ENCODE assay signal across 13 cellular contexts in the genomic region with DNA sequence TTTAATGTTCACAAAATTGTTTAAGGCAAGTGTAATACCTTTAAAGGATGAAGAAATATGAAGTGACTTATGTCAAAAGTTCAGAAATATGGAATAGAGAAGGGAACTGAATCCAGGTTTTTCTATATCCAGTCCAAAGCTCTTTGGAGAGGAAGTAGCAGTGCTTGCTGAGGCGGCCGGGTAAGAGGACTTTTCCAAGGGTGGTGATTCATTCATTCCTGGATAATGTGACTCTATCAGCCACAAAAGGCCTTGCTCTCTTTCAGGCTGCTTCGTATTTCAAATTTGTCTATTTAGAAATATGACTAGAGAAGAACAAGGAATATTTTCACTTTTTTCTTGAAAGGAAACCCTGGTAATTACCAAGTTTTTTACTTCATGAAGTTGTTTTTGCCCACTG.
DNase-seq lines count a peak whose midpoint lies in the region; ATAC-seq and TF ChIP-seq lines count a peak whose summit lies in the region.
"Had no signal": no experiment of that assay in that cellular context is flagged by ENCODE, and none has a peak within 500 bp of the region (broad histone marks: within the 10 kb centered on the region; RNA-seq: fewer than 3 reads in every experiment).

No MANE protein-coding gene starts in this region.

- H3K9ac ChIP-seq in SK-N-SH (no peak overlapping the region), smooth muscle cell (ENCODE audit: low read depth) (peak overlapping the region; percentile 30)
- H3K9ac ChIP-seq: parathyroid adenoma had no signal

- POLR2A ChIA-PET in SK-N-SH (lab: Yijun Ruan, JAX) = no interaction called here

- 52% methylated on average over 3 of the region's 3 CpGs for WGBS in SK-N-SH (ENCODE audit: low lambda C conversion rate)
- 6% methylated on average over 3 of the region's 3 CpGs for WGBS in smooth muscle cell (ENCODE audit: low lambda C conversion rate)

- DNase-seq in GM04504 (ENCODE audit: low read depth) (peak; percentile 18), SK-N-SH (no peak), fibroblast of mammary gland (ENCODE audit: low read depth) (peak; percentile 74), smooth muscle cell (lab: John Stamatoyannopoulos, UW; ENCODE audit: unreplicated experiment) (no peak), NCI-H1436 treated with DMSO at 0.1 percent for 48 hours (lab: John Stamatoyannopoulos, UW) (no peak)
- DNase-seq in activated CD4-positive, alpha-beta T cell treated with anti-CD3 and anti-CD28 coated beads, Interleukin-2, amount 50 U/mL, for 4 hours = no peak
- DNase-seq: activated CD4-positive, alpha-beta memory T cell treated with anti-CD3 and anti-CD28 coated beads, Interleukin-2, amount 10 ng/mL, durations not matched to agents 7 days and 5 days; kidney; NCI-H1417 treated with DMSO at 0.1 percent for 48 hours had no signal

- H3K4me1 ChIP-seq in SK-N-SH (ENCODE audit: control insufficient read depth in 1 of 2, insufficient read depth in 2 of 2, low read depth in 1 of 2, low read length in 1 of 2) (peaks cover 0 to 6% of the 10 kb centered on the region in 2 experiments; a peak in 1 of 4 replicates), smooth muscle cell (ENCODE audit: low read depth) (peaks cover 4% of the 10 kb centered on the region)
- H3K4me1 ChIP-seq: breast epithelium, parathyroid adenoma had no signal

- H3K4me2 ChIP-seq in SK-N-SH = no peak overlapping the region
- peak overlapping the region; percentile 63 for H3K4me2 ChIP-seq in smooth muscle cell

- H3K36me3 ChIP-seq in SK-N-SH (replicated peaks in 1 of 2; ENCODE audit: control insufficient read depth in 1 of 2, insufficient read depth in 2 of 2, low read length in 1 of 2) (no peaks in the 10 kb centered on the region), smooth muscle cell (ENCODE audit: low read depth) (no peaks in the 10 kb centered on the region)
- H3K36me3 ChIP-seq: breast epithelium had no signal

- TF ChIP-seq CTCF in SK-N-SH (IDR thresholded peaks at IDR 0.05) (no peak), fibroblast of mammary gland (conservative IDR thresholded peaks at IDR 0.05; ENCODE audit: control insufficient read depth, insufficient read depth, low read depth, low read length) (no peak), smooth muscle cell (IDR thresholded peaks at IDR 0.05; ENCODE audit: borderline replicate concordance, insufficient read depth, poor library complexity, severe bottlenecking) (no peak)

- H3K4me3 ChIP-seq in SK-N-SH (ENCODE audit: low read depth in 2 of 2, low read length in 1 of 2) (no peak overlapping the region), fibroblast of mammary gland (ENCODE audit: control insufficient read depth, low read depth, low read length) (no peak overlapping the region), smooth muscle cell (no peak overlapping the region)
- H3K4me3 ChIP-seq: breast epithelium, SK-N-MC had no signal

- H3F3A ChIP-seq in SK-N-SH (replicated peaks; ENCODE audit: insufficient read depth) (no peaks in the 10 kb centered on the region), smooth muscle cell (ENCODE audit: low read depth) (peaks cover 3% of the 10 kb centered on the region)

- H3K9me3 ChIP-seq in SK-N-SH (no peaks in the 10 kb centered on the region), smooth muscle cell (replicated peaks; ENCODE audit: low read depth) (no peaks in the 10 kb centered on the region)
- H3K9me3 ChIP-seq: breast epithelium had no signal

- no peak for TF ChIP-seq EP300 in SK-N-SH (IDR thresholded peaks at IDR 0.05; ENCODE audit: borderline replicate concordance in 1 of 2, low read depth in 1 of 2, low read length in 1 of 2)

- H2AFZ ChIP-seq in SK-N-SH (ENCODE audit: low read depth) (peak overlapping the region; percentile 63; the same call in 1 of the 2 replicates), smooth muscle cell (ENCODE audit: low read depth) (peak overlapping the region; percentile 76)
- H2AFZ ChIP-seq: parathyroid adenoma had no signal

- peak overlapping the region in 1 of 2 experiments; percentile 34; a peak in 2 of 4 replicates for H3K27ac ChIP-seq in SK-N-SH (ENCODE audit: low read depth in 2 of 2, low read length in 1 of 2)
- peak overlapping the region; percentile 73 for H3K27ac ChIP-seq in smooth muscle cell (ENCODE audit: low read depth)
- H3K27ac ChIP-seq: breast epithelium, parathyroid adenoma, SK-N-MC had no signal

- no peaks in the 10 kb centered on the region for H4K20me1 ChIP-seq in SK-N-SH (ENCODE audit: insufficient read depth)
- H4K20me1 ChIP-seq in smooth muscle cell (ENCODE audit: low read depth) = no peaks in the 10 kb centered on the region

- no peak for ATAC-seq in HG02973 (IDR thresholded peaks at IDR 0.05; ENCODE audit: unreplicated experiment)

- CTCF ChIA-PET in SK-N-SH (lab: Yijun Ruan, JAX) = interaction anchor here (0.9 kb wide), 1 partner anchor 51 kb away, joined by 3 read pairs; no protein-coding TSS in a partner anchor

- H3K79me2 ChIP-seq in SK-N-SH (ENCODE audit: insufficient read depth) (no peaks in the 10 kb centered on the region), smooth muscle cell (ENCODE audit: low read depth) (no peaks in the 10 kb centered on the region)
- H3K79me2 ChIP-seq: parathyroid adenoma had no signal

- no peaks in the 10 kb centered on the region for H3K9me2 ChIP-seq in SK-N-SH

- no peak for TF ChIP-seq RAD21 in SK-N-SH (IDR thresholded peaks at IDR 0.05; ENCODE audit: low read length)

- no peaks in the 10 kb centered on the region for H3K27me3 ChIP-seq in SK-N-SH (ENCODE audit: insufficient read depth)
- H3K27me3 ChIP-seq in smooth muscle cell (ENCODE audit: low read depth) = no peaks in the 10 kb centered on the region
- H3K27me3 ChIP-seq: breast epithelium had no signal

TF ChIP-seq in SK-N-SH, 30 proteins besides CTCF, POLR2A, EP300 and RAD21:
- TF ChIP-seq USF2 (IDR thresholded peaks at IDR 0.05; ENCODE audit: borderline replicate concordance, low read depth, low read length) (no peak), REST (IDR thresholded peaks at IDR 0.05; ENCODE audit: low read depth, low read length) (no peak), MXI1 (IDR thresholded peaks at IDR 0.05; ENCODE audit: low read depth, low read length) (no peak), JUND (IDR thresholded peaks at IDR 0.05) (peak; percentile 32; the same call in 1 of the 2 replicates), TCF12 (IDR thresholded peaks at IDR 0.05) (peak; percentile 7; the same call in 1 of the 2 replicates), TAF1 (IDR thresholded peaks at IDR 0.05; ENCODE audit: borderline replicate concordance, low read depth, low read length) (no peak), FOSL2 (IDR thresholded peaks at IDR 0.05; ENCODE audit: borderline replicate concordance, low read depth) (peak; percentile 59), NRF1 (IDR thresholded peaks at IDR 0.05; ENCODE audit: low read depth, low read length) (no peak), EZH2phosphoT487 (IDR thresholded peaks at IDR 0.05; ENCODE audit: borderline replicate concordance, low read depth) (no peak)

Comparison
In these comparisons a context has a peak if more than half of its experiments do, and no peak if none do; other contexts are left out.
1. DNase-seq: peak in GM04504 (single experiment) and fibroblast of mammary gland (single experiment); none in SK-N-SH (single experiment), smooth muscle cell (single experiment), NCI-H1436 treated with DMSO at 0.1 percent for 48 hours (single experiment) and activated CD4-positive, alpha-beta T cell treated with anti-CD3 and anti-CD28 coated beads, Interleukin-2, amount 50 U/mL, for 4 hours (0 of 2).